ENCODE assay signal across 20 cellular contexts in genomic region chr17:79622776-79623175, GRCh38. TPM values are rescaled to one million over a fixed set of nuclear protein-coding genes. Genes with fewer than 3 reads are reported as not detected.
DNase-seq lines count a peak whose midpoint lies in the region; ATAC-seq, FAIRE-seq and TF ChIP-seq lines count a peak whose summit lies in the region.
"Had no signal": no experiment of that assay in that cellular context is flagged by ENCODE, and none has a peak within 500 bp of the region (broad histone marks: within the 10 kb centered on the region; RNA-seq: fewer than 3 reads in every experiment).

No MANE protein-coding gene starts in this region.

- no peak overlapping the region for H3K27ac ChIP-seq in right lobe of liver
- no peak overlapping the region for H3K27ac ChIP-seq in HepG2 (ENCODE audit: extremely low read length, insufficient read depth, low read length)
- H3K27ac ChIP-seq in osteoblast (ENCODE audit: low read depth, low read length): no peak overlapping the region
- H3K27ac ChIP-seq: breast epithelium, heart right ventricle, ovary, thoracic aorta had no signal

- no peak for TF ChIP-seq RAD21 in HepG2 (CRISPR knock-in tag; IDR thresholded peaks at IDR 0.05)

- H3K9me3 ChIP-seq in right lobe of liver (no peaks in the 10 kb centered on the region), HepG2 (ENCODE audit: low read length) (peaks cover 7% of the 10 kb centered on the region; the same call in 1 of the 2 replicates), osteoblast (ENCODE audit: low read depth, low read length) (no peaks in the 10 kb centered on the region)
- H3K9me3 ChIP-seq: breast epithelium, heart right ventricle, ovary, thoracic aorta had no signal

- H4K20me1 ChIP-seq in HepG2 (ENCODE audit: insufficient read depth, low read length) (no peaks in the 10 kb centered on the region; the same call in 1 of the 2 replicates), osteoblast (ENCODE audit: insufficient read depth, low read length) (no peaks in the 10 kb centered on the region)

- in situ Hi-C loops in HepG2 (cut with HindIII; ENCODE audit: extremely low pct_ligation_motif_present, low pct_unique_long_range_greater_than_20kb): no loop called here

- CTCF ChIA-PET in HepG2 (lab: Yijun Ruan, JAX; ENCODE audit: low intra/inter-chr PET ratio, low total read pairs): no interaction called here

- BruUV-seq in HepG2 (replicated peaks; lab: Mats Ljungman, UMichigan): no TSS peak

- peak; percentile 2 to 20 (median 17) for DNase-seq in right lobe of liver
- no peak for DNase-seq in HepG2 (ENCODE audit: low spot score)
- peak; percentile 46 for DNase-seq in ecto neural progenitor cell (ENCODE audit: low spot score)
- DNase-seq in osteoblast (ENCODE audit: insufficient read length, low spot score, missing footprints): peak; percentile 34
- DNase-seq in NCI-H187 treated with DMSO at 0.1 percent for 48 hours (lab: John Stamatoyannopoulos, UW): no peak
- DNase-seq in NCI-H2227 (lab: John Stamatoyannopoulos, UW; ENCODE audit: unreplicated experiment): no peak
- DNase-seq: activated CD8-positive, alpha-beta T cell treated with anti-CD3 and anti-CD28 coated beads, Interleukin-2, amount 10 ng/mL, durations not matched to agents 7 days and 5 days; immature natural killer cell; NCI-H2081; stimulated activated naive CD4-positive, alpha-beta T cell; T1000 had no signal

- TF ChIP-seq CTCF in right lobe of liver (IDR thresholded peaks at IDR 0.05) (no peak), HepG2 (CRISPR knock-in tag; IDR thresholded peaks at IDR 0.05) (no peak), osteoblast (IDR thresholded peaks at IDR 0.05; ENCODE audit: extremely low read depth, low read depth, low read length) (no peak)

- ATAC-seq in right lobe of liver (no peak), HepG2 (no peak), HG02973 (IDR thresholded peaks at IDR 0.05; ENCODE audit: unreplicated experiment) (no peak)
- ATAC-seq: activated CD4-positive, CD25-positive, alpha-beta regulatory T cell treated with anti-CD3 and anti-CD28 coated beads, Interleukin-2, amount 50 U/mL, for 24 hours; activated CD8-positive, alpha-beta T cell treated with anti-CD3 and anti-CD28 coated beads, Interleukin-2, amount 10 ng/mL, durations not matched to agents 7 days and 5 days; HCT116; heart right ventricle had no signal

- H3K4me2 ChIP-seq in HepG2 (ENCODE audit: low read depth, low read length) (no peak overlapping the region), osteoblast (ENCODE audit: insufficient read depth, low read length) (no peak overlapping the region)

- H3K27me3 ChIP-seq in right lobe of liver (no peaks in the 10 kb centered on the region), HepG2 (ENCODE audit: control insufficient read depth in 1 of 2, insufficient read depth in 2 of 2, low read length in 2 of 2) (peaks cover 9 to 72% of the 10 kb centered on the region in 2 experiments; a peak in 4 of 5 replicates), osteoblast (ENCODE audit: insufficient read depth, low read length) (peaks cover 8% of the 10 kb centered on the region)
- H3K27me3 ChIP-seq: ovary had no signal

- no peak overlapping the region for H3K4me3 ChIP-seq in right lobe of liver
- no peak overlapping the region for H3K4me3 ChIP-seq in HepG2 (replicated peaks in 1 of 3; ENCODE audit: insufficient read depth in 1 of 3, low read depth in 2 of 3, low read length in 3 of 3)
- no peak overlapping the region for H3K4me3 ChIP-seq in osteoblast (ENCODE audit: insufficient read depth, low read length)
- H3K4me3 ChIP-seq: breast epithelium, heart right ventricle, lung, ovary, thoracic aorta had no signal

- no peaks in the 10 kb centered on the region for H3K4me1 ChIP-seq in right lobe of liver
- no peaks in the 10 kb centered on the region for H3K4me1 ChIP-seq in HepG2 (ENCODE audit: insufficient read depth, low read length)
- no peaks in the 10 kb centered on the region for H3K4me1 ChIP-seq in osteoblast (ENCODE audit: insufficient read depth, low read length)
- H3K4me1 ChIP-seq: breast epithelium, heart right ventricle had no signal

- no peak overlapping the region for H2AFZ ChIP-seq in HepG2 (ENCODE audit: low read length)
- no peak overlapping the region for H2AFZ ChIP-seq in osteoblast (ENCODE audit: low read length)

- intact Hi-C loops in right lobe of liver (cut with DNase I) (no loop called here), HepG2 (cut with micrococcal nuclease; ENCODE audit: unreplicated experiment) (no loop called here)

- TF ChIP-seq EP300 in HepG2 (IDR thresholded peaks at IDR 0.05; ENCODE audit: low read depth in 2 of 2, low read length in 2 of 2) (no peak), HepG2 (CRISPR knock-in tag; IDR thresholded peaks at IDR 0.05; ENCODE audit: borderline replicate concordance) (no peak)

- 56% methylated on average over 6 of the region's 6 CpGs for WGBS in right lobe of liver (ENCODE audit: insufficient coverage, low coverage, low lambda C conversion rate, missing lambda C conversion rate)
- WGBS in HepG2 (ENCODE audit: low lambda C conversion rate): 7% methylated on average over 6 of the region's 6 CpGs

- H3K9ac ChIP-seq in HepG2 (ENCODE audit: insufficient read depth, low read depth, low read length): no peak overlapping the region

- POLR2A ChIA-PET in HepG2 (lab: Yijun Ruan, JAX): no interaction called here

- TF ChIP-seq POLR2A in right lobe of liver (IDR thresholded peaks at IDR 0.05) (no peak), HepG2 (IDR thresholded peaks at IDR 0.05; ENCODE audit: insufficient read depth in 1 of 2, low read depth in 2 of 2, low read length in 2 of 2) (no peak)

- H3K79me2 ChIP-seq in HepG2 (ENCODE audit: insufficient read depth, low read length): no peaks in the 10 kb centered on the region
- no peaks in the 10 kb centered on the region for H3K79me2 ChIP-seq in osteoblast (ENCODE audit: insufficient read depth, low read length)

- no peak for FAIRE-seq in HepG2 (lab: Jason Lieb, UNC)
- FAIRE-seq: endothelial cell of umbilical vein had no signal

- H3K36me3 ChIP-seq in right lobe of liver (no peaks in the 10 kb centered on the region), HepG2 (replicated peaks in 1 of 2; ENCODE audit: control insufficient read depth in 1 of 2, insufficient read depth in 2 of 2, low read length in 2 of 2) (no peaks in the 10 kb centered on the region), osteoblast (ENCODE audit: insufficient read depth, low read length) (no peaks in the 10 kb centered on the region)
- H3K36me3 ChIP-seq: breast epithelium, heart right ventricle, ovary, thoracic aorta had no signal

TF ChIP-seq in HepG2, 621 proteins besides CTCF, POLR2A, EP300 and RAD21:
- TF ChIP-seq FOXK1 (CRISPR knock-in tag; IDR thresholded peaks at IDR 0.05; ENCODE audit: borderline replicate concordance, low read depth) (no peak), ZNF83 (CRISPR knock-in tag; IDR thresholded peaks at IDR 0.05; ENCODE audit: borderline replicate concordance) (no peak)
- TF ChIP-seq, protein P1, sequence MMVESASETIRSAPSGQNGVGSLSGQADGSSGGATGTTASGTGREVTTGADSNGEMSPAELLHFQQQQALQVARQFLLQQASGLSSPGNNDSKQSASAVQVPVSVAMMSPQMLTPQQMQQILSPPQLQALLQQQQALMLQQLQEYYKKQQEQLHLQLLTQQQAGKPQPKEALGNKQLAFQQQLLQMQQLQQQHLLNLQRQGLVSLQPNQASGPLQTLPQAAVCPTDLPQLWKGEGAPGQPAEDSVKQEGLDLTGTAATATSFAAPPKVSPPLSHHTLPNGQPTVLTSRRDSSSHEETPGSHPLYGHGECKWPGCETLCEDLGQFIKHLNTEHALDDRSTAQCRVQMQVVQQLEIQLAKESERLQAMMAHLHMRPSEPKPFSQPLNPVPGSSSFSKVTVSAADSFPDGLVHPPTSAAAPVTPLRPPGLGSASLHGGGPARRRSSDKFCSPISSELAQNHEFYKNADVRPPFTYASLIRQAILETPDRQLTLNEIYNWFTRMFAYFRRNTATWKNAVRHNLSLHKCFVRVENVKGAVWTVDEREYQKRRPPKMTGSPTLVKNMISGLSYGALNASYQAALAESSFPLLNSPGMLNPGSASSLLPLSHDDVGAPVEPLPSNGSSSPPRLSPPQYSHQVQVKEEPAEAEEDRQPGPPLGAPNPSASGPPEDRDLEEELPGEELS (CRISPR knock-in tag; IDR thresholded peaks at IDR 0.05): no peak
- TF ChIP-seq, protein P2, sequence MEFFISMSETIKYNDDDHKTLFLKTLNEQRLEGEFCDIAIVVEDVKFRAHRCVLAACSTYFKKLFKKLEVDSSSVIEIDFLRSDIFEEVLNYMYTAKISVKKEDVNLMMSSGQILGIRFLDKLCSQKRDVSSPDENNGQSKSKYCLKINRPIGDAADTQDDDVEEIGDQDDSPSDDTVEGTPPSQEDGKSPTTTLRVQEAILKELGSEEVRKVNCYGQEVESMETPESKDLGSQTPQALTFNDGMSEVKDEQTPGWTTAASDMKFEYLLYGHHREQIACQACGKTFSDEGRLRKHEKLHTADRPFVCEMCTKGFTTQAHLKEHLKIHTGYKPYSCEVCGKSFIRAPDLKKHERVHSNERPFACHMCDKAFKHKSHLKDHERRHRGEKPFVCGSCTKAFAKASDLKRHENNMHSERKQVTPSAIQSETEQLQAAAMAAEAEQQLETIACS (CRISPR knock-in tag; IDR thresholded peaks at IDR 0.05): no peak

RNA-seq across cellular contexts. Expression of gene RBFOX3, which starts 11.9 kb away (rescaled TPM):
- total RNA-seq in right lobe of liver: not detected
- total RNA-seq in HepG2 (2016; rRNA removed; fragmentation: Illumina TruSeq; extraction: Trizol): not detected in 2 replicates
- not detected in 2 replicates for total RNA-seq in HepG2 (2016; cell fraction: cytosol; rRNA removed; fragmentation: Illumina TruSeq; extraction: Trizol; ENCODE audit: low read depth)
- total RNA-seq in HepG2 (2016; cell fraction: insoluble cytoplasmic fraction; rRNA removed; fragmentation: Illumina TruSeq; extraction: Trizol): not detected in 2 replicates
- not detected in 2 replicates for total RNA-seq in HepG2 (2016; cell fraction: membrane; rRNA removed; fragmentation: Illumina TruSeq; extraction: Trizol)
- not detected in 2 replicates for total RNA-seq in HepG2 (2016; cell fraction: nucleus; rRNA removed; fragmentation: Illumina TruSeq; extraction: Trizol)
- not detected in 2 replicates for polyA plus RNA-seq in HepG2 (2011; rRNA removed)
- polyA plus RNA-seq in HepG2 (2011; cell fraction: cytosol; rRNA removed): 0.03 TPM in 1 of 2 replicates, not detected in the other
- polyA plus RNA-seq in HepG2 (2011; cell fraction: nucleus; rRNA removed): not detected in 2 replicates
- 0.25 TPM in 1 of 2 replicates, not detected in the other for polyA plus RNA-seq in HepG2 (2012)
- polyA plus RNA-seq in HepG2 (2016; cell fraction: cytosol; fragmentation: Illumina TruSeq; extraction: Trizol; ENCODE audit: low read depth): not detected in 2 replicates
- not detected in 2 replicates for polyA plus RNA-seq in HepG2 (2016; cell fraction: insoluble cytoplasmic fraction; fragmentation: Illumina TruSeq; extraction: Trizol; ENCODE audit: low read depth)
- polyA plus RNA-seq in HepG2 (2016; cell fraction: membrane; fragmentation: Illumina TruSeq; extraction: Trizol; ENCODE audit: low read depth): not detected in 2 replicates
- not detected in 2 replicates for polyA plus RNA-seq in HepG2 (2016; cell fraction: nucleus; fragmentation: Illumina TruSeq; extraction: Trizol; ENCODE audit: insufficient read depth, low read depth)
- polyA minus RNA-seq in HepG2 (2011; rRNA and poly(A)+ RNA removed; ENCODE audit: low replicate concordance): 0.05 TPM in 1 of 2 replicates, not detected in the other
- not detected in 2 replicates for polyA minus RNA-seq in HepG2 (2011; cell fraction: cytosol; rRNA and poly(A)+ RNA removed)
- not detected in 2 replicates for polyA minus RNA-seq in HepG2 (2011; cell fraction: nucleus; rRNA and poly(A)+ RNA removed)
- not detected in 2 replicates for total RNA-seq in osteoblast
- total RNA-seq: activated CD8-positive, alpha-beta T cell treated with anti-CD3 and anti-CD28 coated beads, Interleukin-2, amount 10 ng/mL, durations not matched to agents 7 days and 5 days; breast epithelium; endothelial cell of umbilical vein; heart right ventricle; thoracic aorta had no signal
- polyA plus RNA-seq: endothelial cell of umbilical vein, heart right ventricle had no signal

Comparison
In these comparisons a context has a peak if more than half of its experiments do, and no peak if none do; other contexts are left out.
1. DNase-seq: peak in right lobe of liver (3 of 3), ecto neural progenitor cell (single experiment) and osteoblast (single experiment); none in HepG2 (single experiment), NCI-H187 treated with DMSO at 0.1 percent for 48 hours (single experiment) and NCI-H2227 (single experiment).